Comparison of ENCODE assay signal across 10 cellular contexts in genomic region chr10:50362547-50363125, GRCh38.
DNase-seq lines count a peak whose midpoint lies in the region; ATAC-seq, FAIRE-seq and TF ChIP-seq lines count a peak whose summit lies in the region.
"Had no signal": no experiment of that assay in that cellular context is flagged by ENCODE, and none has a peak within 500 bp of the region (broad histone marks: within the 10 kb centered on the region; RNA-seq: fewer than 3 reads in every experiment).

No MANE protein-coding gene starts in this region.

- H2AFZ ChIP-seq in OCI-LY3 (ENCODE audit: low read depth, low read length): no peak overlapping the region

- H3K4me1 ChIP-seq in BLaER1 (peaks cover 24% of the 10 kb centered on the region), OCI-LY3 (ENCODE audit: low read length) (peaks cover 13% of the 10 kb centered on the region), vagina (peaks cover 38% of the 10 kb centered on the region)

- H3K9ac ChIP-seq in BLaER1: no peak overlapping the region; the same call in 1 of the 2 replicates
- no peak overlapping the region for H3K9ac ChIP-seq in OCI-LY3 (ENCODE audit: low read length)

- H4K20me1 ChIP-seq in BLaER1 (no peaks in the 10 kb centered on the region), OCI-LY3 (ENCODE audit: insufficient read depth, low read length) (no peaks in the 10 kb centered on the region)

- FAIRE-seq in GM19239 (lab: Jason Lieb, UNC): peak; percentile 88

- ATAC-seq in HG03025 (IDR thresholded peaks at IDR 0.05; ENCODE audit: low FRiP score, unreplicated experiment): peak; percentile 79

- DNase-seq in GM19239 (ENCODE audit: insufficient read length, low spot score): peak; percentile 20
- DNase-seq in vagina (ENCODE audit: extremely low spot score in 2 of 2): no peak
- no peak for DNase-seq in ACHN
- no peak for DNase-seq in NCI-H2171 treated with DMSO at 0.1 percent for 48 hours (lab: John Stamatoyannopoulos, UW)
- DNase-seq in KG1 (lab: John Stamatoyannopoulos, UW): no peak
- DNase-seq: activated T-cell treated with anti-CD3 and anti-CD28 coated beads for 4 hours, NCI-H1048 had no signal

- H3K9me3 ChIP-seq in BLaER1 (peaks cover 16% of the 10 kb centered on the region), OCI-LY3 (ENCODE audit: insufficient read depth, low read length) (peaks cover 8% of the 10 kb centered on the region; the same call in 1 of the 2 replicates), vagina (no peaks in the 10 kb centered on the region)

- H3K27ac ChIP-seq in BLaER1 (peak overlapping the region; percentile 66), OCI-LY3 (ENCODE audit: low read length) (no peak overlapping the region), vagina (no peak overlapping the region)

- peak overlapping the region; percentile 50 for H3K4me2 ChIP-seq in BLaER1
- H3K4me2 ChIP-seq in OCI-LY3 (ENCODE audit: low read length): peak overlapping the region; percentile 13; the same call in 1 of the 2 replicates

- intact Hi-C loops in vagina (cut with DNase I): no loop called here

- H3K79me2 ChIP-seq in OCI-LY3 (ENCODE audit: low read length): no peaks in the 10 kb centered on the region

- TF ChIP-seq CTCF in OCI-LY3 (IDR thresholded peaks at IDR 0.05; ENCODE audit: low read depth, low read length) (no peak), vagina (IDR thresholded peaks at IDR 0.05) (no peak)

- TF ChIP-seq POLR2A in vagina (IDR thresholded peaks at IDR 0.05): no peak

- H3K36me3 ChIP-seq in BLaER1 (no peaks in the 10 kb centered on the region), OCI-LY3 (replicated peaks; ENCODE audit: low read depth, low read length) (no peaks in the 10 kb centered on the region), vagina (no peaks in the 10 kb centered on the region)

- no peak overlapping the region for H3K4me3 ChIP-seq in BLaER1
- no peak overlapping the region for H3K4me3 ChIP-seq in OCI-LY3 (ENCODE audit: low read length)
- H3K4me3 ChIP-seq in vagina: no peak overlapping the region

- no peaks in the 10 kb centered on the region for H3K27me3 ChIP-seq in BLaER1
- H3K27me3 ChIP-seq in OCI-LY3 (ENCODE audit: low read depth, low read length): no peaks in the 10 kb centered on the region
- no peaks in the 10 kb centered on the region for H3K27me3 ChIP-seq in vagina

- in situ Hi-C loops in ACHN (cut with HindIII; ENCODE audit: low pct_ligation_motif_present, low pct_unique_long_range_greater_than_20kb, low sequenced_read_pairs): no loop called here
